17 cellular contexts compared by ENCODE assay signal in the genomic region with DNA sequence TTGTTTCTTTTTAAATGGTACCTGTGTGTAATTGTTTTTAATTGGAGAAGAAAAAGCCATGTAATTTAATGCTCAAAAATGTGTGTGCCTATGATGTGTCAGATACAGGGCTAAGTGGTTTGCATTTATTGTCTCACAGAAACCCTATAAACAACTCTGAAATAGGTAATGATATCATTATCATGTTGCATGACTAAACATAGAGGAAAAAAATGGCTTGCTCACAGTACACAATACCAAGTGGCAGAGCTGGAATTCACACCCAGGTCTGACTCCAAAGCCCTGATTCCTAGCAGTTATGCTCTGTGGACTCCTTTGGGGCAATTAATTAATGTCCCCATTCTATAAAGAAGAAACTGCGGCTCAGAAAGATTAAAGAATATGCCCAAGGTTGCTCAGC.
"Had no signal": no experiment of that assay in that cellular context is flagged by ENCODE, and none has a peak within 500 bp of the region (broad histone marks: within the 10 kb centered on the region; RNA-seq: fewer than 3 reads in every experiment).

No MANE protein-coding gene starts in this region.

- H3K4me1 ChIP-seq: ascending aorta, neural progenitor cell, testis, upper lobe of right lung had no signal

- DNase-seq: activated CD4-positive, alpha-beta T cell treated with anti-CD3 and anti-CD28 coated beads, Interleukin-2, amount 10 ng/mL, durations not matched to agents 7 days and 5 days; activated CD4-positive, CD25-positive, alpha-beta regulatory T cell; activated CD8-positive, alpha-beta memory T cell treated with anti-CD3 and anti-CD28 coated beads for 24 hours; activated naive CD4-positive, alpha-beta T cell treated with Interleukin-2 at 50 U/mL for 16 hours; activated naive CD8-positive, alpha-beta T cell treated with anti-CD3 and anti-CD28 coated beads, Interleukin-2, amount 50 U/mL, for 24 hours; central memory CD4-positive, alpha-beta T cell; esophagus squamous epithelium; foreskin melanocyte; stimulated activated CD4-positive, alpha-beta T cell treated with anti-CD3 and anti-CD28 coated beads, Interleukin-15, amount 100 ng/mL, for 24 hours; stimulated activated CD4-positive, alpha-beta T cell treated with anti-CD3 and anti-CD28 coated beads, Interleukin-4, amount 100 ng/mL, for 24 hours; stimulated activated naive CD8-positive, alpha-beta T cell treated with anti-CD3 and anti-CD28 coated beads, Interleukin-15, amount 100 ng/mL, for 72 hours; testis; upper lobe of right lung had no signal

- H3K9me3 ChIP-seq: ascending aorta, esophagus squamous epithelium, heart left ventricle, ovary, testis, upper lobe of right lung had no signal

- H3K27me3 ChIP-seq: ascending aorta, esophagus squamous epithelium, heart left ventricle, neural progenitor cell, ovary, testis, upper lobe of right lung had no signal

- ATAC-seq: stimulated activated naive CD8-positive, alpha-beta T cell treated with anti-CD3 and anti-CD28 coated beads, Interleukin-15, amount 100 ng/mL, for 72 hours; upper lobe of right lung had no signal

- H3K36me3 ChIP-seq: ascending aorta, esophagus squamous epithelium, heart left ventricle, neural progenitor cell, ovary, upper lobe of right lung had no signal

- H3K4me3 ChIP-seq: ascending aorta, esophagus squamous epithelium, heart left ventricle, neural progenitor cell, ovary, testis, upper lobe of right lung had no signal

- H3K27ac ChIP-seq: heart left ventricle, neural progenitor cell, ovary, testis, upper lobe of right lung had no signal
